ENCODE assay signal across 18 cellular contexts in the genomic region with DNA sequence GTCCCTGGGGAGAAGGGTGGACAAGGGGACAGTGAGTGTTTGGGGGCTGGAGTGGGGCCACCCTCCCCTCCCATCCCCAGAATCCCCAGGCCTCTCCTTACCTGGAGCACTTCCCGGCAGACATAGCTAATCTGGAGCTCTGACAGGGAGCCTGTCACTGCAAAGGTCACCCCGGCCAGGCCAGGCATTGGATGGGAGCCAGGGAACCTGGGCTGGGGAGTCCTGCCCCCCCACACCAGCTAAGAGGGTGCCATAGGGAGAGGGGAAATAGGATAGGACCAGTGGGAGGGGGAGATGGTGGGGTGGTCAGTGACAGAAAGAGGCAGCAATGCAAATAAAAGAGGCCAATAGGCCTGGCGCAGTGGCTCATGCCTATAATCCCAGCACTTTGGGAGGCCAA. TPM values are rescaled to one million over a fixed set of nuclear protein-coding genes. Genes with fewer than 3 reads are reported as not detected.
A peak's percentile ranks its signal among the peaks of the same experiment; 100 is the strongest.
DNase-seq lines count a peak whose midpoint lies in the region; ATAC-seq, FAIRE-seq and TF ChIP-seq lines count a peak whose summit lies in the region.
"Had no signal": no experiment of that assay in that cellular context is flagged by ENCODE, and none has a peak within 500 bp of the region (broad histone marks: within the 10 kb centered on the region; RNA-seq: fewer than 3 reads in every experiment).

No MANE protein-coding gene starts in this region.

- intact Hi-C loops in GM12878 (cut with micrococcal nuclease; ENCODE audit: unreplicated experiment), result no loop called here
- intact Hi-C loops in heart right ventricle (cut with DNase I), result no loop called here
- intact Hi-C loops in dorsolateral prefrontal cortex (cut with DNase I), result no loop called here

- peaks cover 46% of the 10 kb centered on the region for H3K4me1 ChIP-seq in CD4-positive, CD25-positive, alpha-beta regulatory T cell (ENCODE audit: control insufficient read depth, insufficient read depth, low read length, poor library complexity, severe bottlenecking)
- H3K4me1 ChIP-seq in HEK293 (ENCODE audit: control insufficient read depth, insufficient read depth, low read length) (peaks cover 7% of the 10 kb centered on the region), GM12878 (ENCODE audit: control insufficient read depth, insufficient read depth, low read length) (peaks cover 4% of the 10 kb centered on the region), trophoblast cell (ENCODE audit: control insufficient read depth in 1 of 2, insufficient read depth in 2 of 2, low read length in 2 of 2) (peaks cover 6 to 7% of the 10 kb centered on the region in 2 experiments), heart right ventricle (peaks cover 0 to 18% (median 12%) of the 10 kb centered on the region in 9 donors)
- H3K4me1 ChIP-seq: BE2C had no signal

- BruUV-seq in GM12878 (replicated peaks; lab: Mats Ljungman, UMichigan), result no TSS peak

- H3K4me3 ChIP-seq in CD4-positive, CD25-positive, alpha-beta regulatory T cell (ENCODE audit: low read depth, low read length), result no peak overlapping the region
- no peak overlapping the region for H3K4me3 ChIP-seq in HEK293 (ENCODE audit: low read depth, low read length)
- H3K4me3 ChIP-seq in GM12878, result no peak overlapping the region
- no peak overlapping the region for H3K4me3 ChIP-seq in trophoblast cell (ENCODE audit: low read depth, low read length)
- H3K4me3 ChIP-seq in heart right ventricle, result no peak overlapping the region
- H3K4me3 ChIP-seq in dorsolateral prefrontal cortex, result no peak overlapping the region
- H3K4me3 ChIP-seq: GM23248 had no signal

- no peak for ATAC-seq in CD4-positive, CD25-positive, alpha-beta regulatory T cell (ENCODE audit: low read depth in 2 of 2)
- ATAC-seq in GM12878 (no peak), heart right ventricle (no peak)
- ATAC-seq: CD8-positive, alpha-beta T cell had no signal

- peaks cover 5 to 69% (median 21%) of the 10 kb centered on the region in 4 donors for H3K4me1 Mint-ChIP-seq in CD4-positive, CD25-positive, alpha-beta regulatory T cell

- no peak overlapping the region for H3K14ac ChIP-seq in trophoblast cell (ENCODE audit: low read length)

- H3K9me3 ChIP-seq in CD4-positive, CD25-positive, alpha-beta regulatory T cell (ENCODE audit: control insufficient read depth in 2 of 2, low read length in 2 of 2), result no peaks in the 10 kb centered on the region
- H3K9me3 ChIP-seq in HEK293 (ENCODE audit: control insufficient read depth, insufficient read depth, low read depth, low read length) (no peaks in the 10 kb centered on the region), GM12878 (replicated peaks; ENCODE audit: control insufficient read depth, insufficient read depth, low read length) (no peaks in the 10 kb centered on the region), trophoblast cell (ENCODE audit: insufficient read depth, low read depth, low read length) (peaks cover 3% of the 10 kb centered on the region), heart right ventricle (no peaks in the 10 kb centered on the region)
- H3K9me3 ChIP-seq: BE2C had no signal

- no peak overlapping the region for H3K27ac ChIP-seq in CD4-positive, CD25-positive, alpha-beta regulatory T cell (ENCODE audit: insufficient read depth, low read length, poor library complexity, severe bottlenecking)
- H3K27ac ChIP-seq in HEK293 (ENCODE audit: extremely low read depth, low read depth, low read length) (no peak overlapping the region), GM12878 (ENCODE audit: control insufficient read depth, insufficient read depth) (no peak overlapping the region), trophoblast cell (ENCODE audit: low read depth, low read length) (no peak overlapping the region), heart right ventricle (no peak overlapping the region), dorsolateral prefrontal cortex (no peak overlapping the region)
- H3K27ac ChIP-seq: C4-2B, GM23248 had no signal

- H2AFZ ChIP-seq in GM12878 (ENCODE audit: control insufficient read depth, low read depth, low read length), result no peak overlapping the region
- no peak overlapping the region for H2AFZ ChIP-seq in trophoblast cell (ENCODE audit: insufficient read depth, low read length, poor library complexity)
- H2AFZ ChIP-seq: GM23248 had no signal

- no peak overlapping the region for H2BK120ac ChIP-seq in trophoblast cell (ENCODE audit: insufficient read depth, low read length, poor library complexity)

- H4K12ac ChIP-seq in trophoblast cell (ENCODE audit: low read depth, low read length), result no peak overlapping the region

- H3K18ac ChIP-seq in trophoblast cell (ENCODE audit: low read length), result no peak overlapping the region

- no peaks in the 10 kb centered on the region for H4K20me1 ChIP-seq in GM12878 (ENCODE audit: control insufficient read depth, insufficient read depth)

- H3K27me3 ChIP-seq in CD4-positive, CD25-positive, alpha-beta regulatory T cell (ENCODE audit: control insufficient read depth, insufficient read depth, low read length), result no peaks in the 10 kb centered on the region
- H3K27me3 ChIP-seq in GM12878 (replicated peaks in 1 of 2; ENCODE audit: control insufficient read depth in 2 of 2, insufficient read depth in 2 of 2, low read length in 1 of 2) (no peaks in the 10 kb centered on the region), trophoblast cell (ENCODE audit: insufficient read depth, low read length) (no peaks in the 10 kb centered on the region), heart right ventricle (no peaks in the 10 kb centered on the region), dorsolateral prefrontal cortex (no peaks in the 10 kb centered on the region)
- H3K27me3 ChIP-seq: BE2C had no signal

- H3K23ac ChIP-seq in trophoblast cell (ENCODE audit: low read length), result no peak overlapping the region

- H2AK5ac ChIP-seq in trophoblast cell (ENCODE audit: low read length), result no peak overlapping the region

- H3K4me3 Mint-ChIP-seq in CD4-positive, CD25-positive, alpha-beta regulatory T cell, result peak overlapping the region in 3 of 4 donors; percentile 13 to 97 (median 31)

- H3K27me3 Mint-ChIP-seq in CD4-positive, CD25-positive, alpha-beta regulatory T cell, result no peaks in the 10 kb centered on the region

- H3K9ac ChIP-seq in GM12878 (ENCODE audit: control insufficient read depth, insufficient read depth, low read length), result peak overlapping the region; percentile 52; the same call in 1 of the 2 replicates
- H3K9ac ChIP-seq in trophoblast cell (ENCODE audit: low read length), result peak overlapping the region; percentile 57
- H3K9ac ChIP-seq: GM23248 had no signal

- TF ChIP-seq RAD21 in GM12878 (IDR thresholded peaks at IDR 0.05; ENCODE audit: insufficient read depth, low read depth, low read length), result no peak

- no peak for TF ChIP-seq EP300 in GM12878 (IDR thresholded peaks at IDR 0.05; ENCODE audit: borderline replicate concordance in 1 of 2, control insufficient read depth in 1 of 2, low read depth in 2 of 2, low read length in 2 of 2)

- no peak for TF ChIP-seq POLR2A in GM12878 (IDR thresholded peaks at IDR 0.05; ENCODE audit: low read depth, low read length)

- no peak overlapping the region for H2BK5ac ChIP-seq in trophoblast cell (ENCODE audit: low read depth, low read length, poor library complexity)

- in situ Hi-C loops in GM12878 (cut with MboI), result no loop called here

- H3K79me1 ChIP-seq in trophoblast cell (ENCODE audit: low read length), result peaks cover 6% of the 10 kb centered on the region

- WGBS in GM12878 (ENCODE audit: insufficient coverage, insufficient replicate concordance, low lambda C conversion rate, missing lambda C conversion rate), result 100% methylated on average over 3 of the region's 3 CpGs
- no CpG with 5 or more reads among the region's 3 CpGs for WGBS in trophoblast cell (ENCODE audit: extremely low coverage, insufficient coverage, insufficient read length)
- 55 to 63% methylated on average over 3 of the region's 3 CpGs for WGBS in heart right ventricle, 2 donors

- SMC1A ChIA-PET in GM12878 (lab: Charles Lee; ENCODE audit: uncharacterized antibody, unreplicated experiment), result interaction anchor here (7.0 kb wide), 1 partner anchor 55 kb away, joined by 85 read pairs; no protein-coding TSS in a partner anchor

- no peak overlapping the region for H3K27ac Mint-ChIP-seq in CD4-positive, CD25-positive, alpha-beta regulatory T cell
- H3K27ac Mint-ChIP-seq: CD8-positive, alpha-beta T cell had no signal

- FAIRE-seq in GM12878 (lab: Jason Lieb, UNC), result no peak
- FAIRE-seq: A204.1, D721Med, H54, HTR-8/SVneo had no signal

- H4K8ac ChIP-seq in trophoblast cell (ENCODE audit: low read depth, low read length), result no peak overlapping the region

- TF ChIP-seq CTCF in HEK293 (tag by site-specific recombination; IDR thresholded peaks at IDR 0.05), result no peak
- no peak for TF ChIP-seq CTCF in GM12878 (IDR thresholded peaks at IDR 0.05 in 2 of 3, conservative IDR thresholded peaks at IDR 0.05 in 1 of 3; ENCODE audit: control insufficient read depth in 2 of 3, extremely low read depth in 1 of 3, insufficient read depth in 1 of 3, low read depth in 3 of 3, low read length in 3 of 3)
- no peak for TF ChIP-seq CTCF in heart right ventricle (IDR thresholded peaks at IDR 0.05)
- no peak for TF ChIP-seq CTCF in dorsolateral prefrontal cortex (IDR thresholded peaks at IDR 0.05 in 54 of 56, conservative IDR thresholded peaks at IDR 0.05 in 2 of 56; ENCODE audit: low read depth in 1 of 56, partially characterized antibody in 56 of 56)

- peaks cover 0 to 1% (median 0%) of the 10 kb centered on the region in 7 donors for H3K9me3 Mint-ChIP-seq in CD4-positive, CD25-positive, alpha-beta regulatory T cell
- H3K9me3 Mint-ChIP-seq: CD8-positive, alpha-beta T cell had no signal

- POLR2A ChIA-PET in HEK293 (lab: Yijun Ruan, JAX) (interaction anchor here (0.7 kb wide), 1 partner anchor 326 kb away, joined by 4 read pairs; no protein-coding TSS in a partner anchor), GM12878 (lab: Charles Lee) (interaction anchor here (0.5 to 6.2 kb wide), 6 partner anchors 58 to 317 kb away, joined by 3 to 135 read pairs (median 4); no protein-coding TSS in a partner anchor)

- peaks cover 44% of the 10 kb centered on the region for H3K36me3 ChIP-seq in CD4-positive, CD25-positive, alpha-beta regulatory T cell (ENCODE audit: control insufficient read depth, insufficient read depth, low read length)
- H3K36me3 ChIP-seq in HEK293 (ENCODE audit: control insufficient read depth in 2 of 2, insufficient read depth in 1 of 2, low read length in 2 of 2) (no peaks in the 10 kb centered on the region; a peak in 1 of 3 replicates), GM12878 (ENCODE audit: control insufficient read depth in 2 of 2, insufficient read depth in 2 of 2, low read length in 1 of 2) (peaks cover 16 to 18% of the 10 kb centered on the region in 2 experiments; a peak in 3 of 4 replicates), trophoblast cell (ENCODE audit: control insufficient read depth in 1 of 2, insufficient read depth in 2 of 2, low read length in 2 of 2) (no peaks in the 10 kb centered on the region), heart right ventricle (peaks cover 0 to 12% (median 0%) of the 10 kb centered on the region in 9 donors)
- H3K36me3 ChIP-seq: BE2C had no signal

- H3K79me2 ChIP-seq in GM12878 (ENCODE audit: control insufficient read depth, insufficient read depth, low read length) (peaks cover 39% of the 10 kb centered on the region), trophoblast cell (ENCODE audit: control insufficient read depth, insufficient read depth, low read length, poor library complexity) (peaks cover 6% of the 10 kb centered on the region)

- H3K4ac ChIP-seq in trophoblast cell (ENCODE audit: low read depth, low read length), result no peak overlapping the region

- no peak overlapping the region for H4K91ac ChIP-seq in trophoblast cell (ENCODE audit: low read depth, low read length)

- H3K4me2 ChIP-seq in GM12878 (ENCODE audit: control insufficient read depth, insufficient read depth) (peak overlapping the region; percentile 57), trophoblast cell (ENCODE audit: low read length) (no peak overlapping the region)

- RAD21 ChIA-PET in GM12878 (lab: Charles Lee; ENCODE audit: unreplicated experiment), result interaction anchor here (5.6 kb wide), 1 partner anchor 59 kb away, joined by 135 read pairs; no protein-coding TSS in a partner anchor

- H2BK12ac ChIP-seq in trophoblast cell (ENCODE audit: low read length), result no peak overlapping the region

- peaks cover 41% of the 10 kb centered on the region for H3K36me3 Mint-ChIP-seq in CD4-positive, CD25-positive, alpha-beta regulatory T cell

- CTCF ChIA-PET in HEK293 (lab: Yijun Ruan, JAX) (interaction anchor here (0.9 to 1.6 kb wide), 4 partner anchors 70 to 211 kb away, joined by 3 to 4 read pairs (median 4); a partner anchor contains a TSS), GM12878 (lab: Yijun Ruan, JAX) (interaction anchor here (0.7 to 6.3 kb wide), 2 partner anchors 20 to 56 kb away, joined by 7 to 60 read pairs; no protein-coding TSS in a partner anchor)

- no peak for DNase-seq in CD4-positive, CD25-positive, alpha-beta regulatory T cell
- DNase-seq in GM12878 (ENCODE audit: low read depth, low spot score) (no peak), trophoblast cell (no peak), DMS114 treated with DMSO at 0.1 percent for 48 hours (lab: John Stamatoyannopoulos, UW; ENCODE audit: unreplicated experiment) (no peak), heart right ventricle (no peak), hippocampal formation (lab: John Stamatoyannopoulos, UW) (no peak), dorsolateral prefrontal cortex (no peak)
- DNase-seq: BE2C; CD8-positive, alpha-beta T cell; COR-L47; GF-D8; GM23248 had no signal

RNA-seq across cellular contexts. Expression of a gene that starts 3.5 kb away (rescaled TPM):
- total RNA-seq in CD4-positive, CD25-positive, alpha-beta regulatory T cell, result 310 TPM
- 100 to 1,000 TPM; 117 to 164 (median 140) TPM for polyA plus RNA-seq in CD4-positive, CD25-positive, alpha-beta regulatory T cell
- total RNA-seq in GM12878 (2013; cell fraction: nucleolus; rRNA removed), result 240 and 254 TPM in 2 replicates
- total RNA-seq in GM12878 (2014; rRNA removed), result 107 and 123 TPM in 2 replicates
- 58.1 and 72.6 TPM in 2 replicates for total RNA-seq in GM12878 (2014; rRNA removed; fragmentation: Illumina TruSeq; extraction: Trizol)
- 294 and 306 TPM in 2 replicates for total RNA-seq in GM12878 (2021)
- 90.5 TPM for polyA plus RNA-seq in GM12878 (2011; ENCODE audit: low read depth)
- polyA plus RNA-seq in GM12878 (2011; rRNA removed), result 95.5 and 243 TPM in 2 replicates
- polyA plus RNA-seq in GM12878 (2011; cell fraction: cytosol; rRNA removed), result 202 and 251 TPM in 2 replicates
- 631 and 739 TPM in 2 replicates for polyA plus RNA-seq in GM12878 (2011; cell fraction: nucleus; rRNA removed)
- polyA plus RNA-seq in GM12878 (2012), result 149 and 285 TPM in 2 replicates
- polyA plus RNA-seq in GM12878 (2014; fragmentation: Illumina TruSeq; extraction: Trizol), result 122 and 157 TPM in 2 replicates
- 10 to 100 TPM; 39.2 to 92.6 TPM for polyA plus RNA-seq in GM12878 (2014; fragmentation: Nextera tagmentation; extraction: Ambion mirVana)
- polyA plus RNA-seq in GM12878 (2014; rRNA removed), result 117 and 145 TPM in 2 replicates
- polyA plus RNA-seq in GM12878 (2016; fragmentation: Nextera tagmentation; extraction: Ambion mirVana), result 100 to 1,000 TPM; 220 to 263 TPM
- 132 and 137 TPM in 2 replicates for polyA minus RNA-seq in GM12878 (2011; rRNA and poly(A)+ RNA removed)
- polyA minus RNA-seq in GM12878 (2011; cell fraction: cytosol; rRNA and poly(A)+ RNA removed), result 101 and 112 TPM in 2 replicates
- 127 and 184 TPM in 2 replicates for polyA minus RNA-seq in GM12878 (2011; cell fraction: nucleus; rRNA and poly(A)+ RNA removed)
- polyA plus RNA-seq in trophoblast cell (2013), result 0.56 and 0.72 TPM in 2 replicates
- total RNA-seq in heart right ventricle, result 1 to 10 TPM in 8 of 10 donors, under 1 TPM in 2; 0.52 to 9.1 (median 1.5) TPM
- polyA plus RNA-seq in heart right ventricle, result 1 to 10 TPM in 1 of 2 donors, under 1 TPM in 1; 0.99 to 2.1 TPM
- 10 to 100 TPM in 10 of 120 experiments, 1 to 10 TPM in 110; 1.2 to 14.7 (median 5.4) TPM for total RNA-seq in dorsolateral prefrontal cortex
- total RNA-seq: GM23248 had no signal

RNA-seq across cellular contexts. Expression of a gene that starts 4.7 kb away (rescaled TPM):
- 319 TPM for total RNA-seq in CD4-positive, CD25-positive, alpha-beta regulatory T cell
- polyA plus RNA-seq in CD4-positive, CD25-positive, alpha-beta regulatory T cell, result 100 to 1,000 TPM; 429 to 508 (median 476) TPM
- total RNA-seq in GM12878 (2013; cell fraction: nucleolus; rRNA removed), result 94.4 and 105 TPM in 2 replicates
- total RNA-seq in GM12878 (2014; rRNA removed), result 454 and 468 TPM in 2 replicates
- total RNA-seq in GM12878 (2014; rRNA removed; fragmentation: Illumina TruSeq; extraction: Trizol), result 344 and 358 TPM in 2 replicates
- 378 and 384 TPM in 2 replicates for total RNA-seq in GM12878 (2021)
- polyA plus RNA-seq in GM12878 (2011; ENCODE audit: low read depth), result 241 TPM
- 156 and 330 TPM in 2 replicates for polyA plus RNA-seq in GM12878 (2011; rRNA removed)
- polyA plus RNA-seq in GM12878 (2011; cell fraction: cytosol; rRNA removed), result 865 and 965 TPM in 2 replicates
- 352 and 437 TPM in 2 replicates for polyA plus RNA-seq in GM12878 (2011; cell fraction: nucleus; rRNA removed)
- 356 and 358 TPM in 2 replicates for polyA plus RNA-seq in GM12878 (2012)
- 862 and 927 TPM in 2 replicates for polyA plus RNA-seq in GM12878 (2014; fragmentation: Illumina TruSeq; extraction: Trizol)
- polyA plus RNA-seq in GM12878 (2014; fragmentation: Nextera tagmentation; extraction: Ambion mirVana), result 100 to 1,000 TPM; 715 to 863 TPM
- 515 and 596 TPM in 2 replicates for polyA plus RNA-seq in GM12878 (2014; rRNA removed)
- 100 to 1,000 TPM; 393 to 403 TPM for polyA plus RNA-seq in GM12878 (2016; fragmentation: Nextera tagmentation; extraction: Ambion mirVana)
- 377 and 421 TPM in 2 replicates for polyA minus RNA-seq in GM12878 (2011; rRNA and poly(A)+ RNA removed)
- 139 and 152 TPM in 2 replicates for polyA minus RNA-seq in GM12878 (2011; cell fraction: cytosol; rRNA and poly(A)+ RNA removed)
- 57.3 and 75.5 TPM in 2 replicates for polyA minus RNA-seq in GM12878 (2011; cell fraction: nucleus; rRNA and poly(A)+ RNA removed)
- polyA plus RNA-seq in trophoblast cell (2013), result 205 and 214 TPM in 2 replicates
- total RNA-seq in heart right ventricle, result 100 to 1,000 TPM; 505 to 677 (median 631) TPM
- 100 to 1,000 TPM; 572 to 845 TPM for polyA plus RNA-seq in heart right ventricle
- total RNA-seq in dorsolateral prefrontal cortex, result 100 to 1,000 TPM; 165 to 292 (median 241) TPM

RNA-seq across cellular contexts. Expression of a gene that starts 33.2 kb away (rescaled TPM):
- 323 TPM for total RNA-seq in CD4-positive, CD25-positive, alpha-beta regulatory T cell
- 10 to 100 TPM; 11.2 to 22.2 (median 15.7) TPM for polyA plus RNA-seq in CD4-positive, CD25-positive, alpha-beta regulatory T cell
- 94.9 and 116 TPM in 2 replicates for total RNA-seq in GM12878 (2013; cell fraction: nucleolus; rRNA removed)
- total RNA-seq in GM12878 (2014; rRNA removed) (131 and 173 TPM in 2 replicates), GM12878 (2014; rRNA removed; fragmentation: Illumina TruSeq; extraction: Trizol) (26.9 and 30.4 TPM in 2 replicates), GM12878 (2021) (278 and 293 TPM in 2 replicates), heart right ventricle (100 to 1,000 TPM; 129 to 291 (median 149) TPM), dorsolateral prefrontal cortex (100 to 1,000 TPM; 271 to 539 (median 377) TPM)
- polyA plus RNA-seq in GM12878 (2011; ENCODE audit: low read depth), result 84.3 TPM
- polyA plus RNA-seq in GM12878 (2011; rRNA removed) (40.0 and 127 TPM in 2 replicates), GM12878 (2014; fragmentation: Illumina TruSeq; extraction: Trizol) (99.2 and 135 TPM in 2 replicates), GM12878 (2014; fragmentation: Nextera tagmentation; extraction: Ambion mirVana) (1 to 10 TPM; 2.4 to 6.7 TPM), GM12878 (2014; rRNA removed) (123 and 187 TPM in 2 replicates), GM12878 (2016; fragmentation: Nextera tagmentation; extraction: Ambion mirVana) (10 to 100 TPM; 37.9 to 45.7 TPM), heart right ventricle (100 to 1,000 TPM in 1 of 2 donors, 10 to 100 TPM in 1; 92.4 to 189 TPM)
- polyA plus RNA-seq in GM12878 (2011; cell fraction: cytosol; rRNA removed), result 71.1 and 76.5 TPM in 2 replicates
- polyA plus RNA-seq in GM12878 (2011; cell fraction: nucleus; rRNA removed), result 300 and 637 TPM in 2 replicates
- 113 and 154 TPM in 2 replicates for polyA plus RNA-seq in GM12878 (2012)
- polyA minus RNA-seq in GM12878 (2011; rRNA and poly(A)+ RNA removed), result 59.8 and 89.6 TPM in 2 replicates
- polyA minus RNA-seq in GM12878 (2011; cell fraction: cytosol; rRNA and poly(A)+ RNA removed), result 39.3 and 47.6 TPM in 2 replicates
- polyA minus RNA-seq in GM12878 (2011; cell fraction: nucleus; rRNA and poly(A)+ RNA removed), result 27.4 and 67.4 TPM in 2 replicates
- 442 and 468 TPM in 2 replicates for polyA plus RNA-seq in trophoblast cell (2013)
